1 cellular context compared by ENCODE assay signal in the genomic region with DNA sequence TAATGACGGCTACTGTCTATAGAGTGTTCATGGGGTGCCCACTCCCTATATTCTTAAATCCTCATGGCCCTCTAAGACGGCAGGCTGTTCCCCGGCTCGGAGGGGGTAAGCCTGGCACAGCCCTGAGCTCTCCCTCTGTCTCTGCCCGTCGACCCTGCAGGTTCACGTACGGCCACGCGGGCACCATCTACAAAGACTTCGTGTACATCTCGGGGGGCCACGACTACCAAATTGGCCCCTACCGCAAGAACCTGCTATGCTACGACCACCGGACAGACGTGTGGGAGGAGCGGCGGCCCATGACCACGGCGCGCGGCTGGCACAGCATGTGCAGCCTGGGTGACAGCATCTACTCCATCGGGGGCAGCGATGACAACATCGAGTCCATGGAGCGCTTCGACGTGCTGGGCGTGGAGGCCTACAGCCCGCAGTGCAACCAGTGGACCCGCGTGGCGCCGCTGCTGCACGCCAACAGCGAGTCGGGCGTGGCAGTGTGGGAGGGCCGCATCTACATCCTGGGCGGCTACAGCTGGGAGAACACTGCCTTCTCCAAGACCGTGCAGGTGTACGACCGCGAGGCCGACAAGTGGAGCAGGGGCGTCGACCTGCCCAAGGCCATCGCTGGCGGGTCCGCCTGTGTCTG.
TF ChIP-seq lines count a peak whose summit lies in the region.

No MANE protein-coding gene starts in this region.

TF ChIP-seq in IMR-90, 13 proteins besides CTCF, POLR2A, EP300 and RAD21:
- TF ChIP-seq BHLHE40 (IDR thresholded peaks at IDR 0.05; ENCODE audit: low read depth, low read length): no peak
- no peak for TF ChIP-seq CHD1 (IDR thresholded peaks at IDR 0.05; ENCODE audit: low read depth, low read length)
